ENCODE assay signal across 1 cellular context in the genomic region with DNA sequence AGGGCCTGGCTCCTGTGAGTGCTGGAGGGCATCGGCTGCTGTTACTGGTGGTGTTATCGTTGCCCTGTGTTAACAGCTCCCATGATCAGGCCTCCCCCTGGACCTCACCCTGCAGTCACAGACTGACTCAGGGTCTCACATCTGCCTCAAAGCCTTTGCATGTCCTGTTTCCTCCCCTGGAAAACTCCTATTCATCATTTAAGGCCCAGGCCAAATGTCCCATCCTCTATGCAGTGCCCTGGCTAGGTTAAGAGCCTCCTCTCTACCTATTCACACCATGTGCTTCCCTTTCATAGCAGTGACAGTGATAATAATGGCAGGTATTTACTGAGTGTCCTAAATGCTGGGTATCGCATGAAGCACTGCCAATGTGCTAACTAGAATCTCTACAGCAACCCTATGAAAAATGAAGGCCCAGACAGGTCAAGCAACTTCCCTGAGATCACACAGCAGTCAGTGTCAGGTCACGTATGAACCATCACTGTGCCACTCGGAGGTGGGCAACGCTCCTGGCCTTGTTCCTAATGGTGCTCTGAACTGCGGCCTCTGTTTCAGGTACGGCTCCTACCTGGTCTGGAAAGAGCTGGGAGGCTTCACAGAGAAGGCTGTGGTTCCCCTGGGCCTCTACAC.
TF ChIP-seq lines count a peak whose summit lies in the region.

No MANE protein-coding gene starts in this region.

TF ChIP-seq in A549, 52 proteins besides CTCF, POLR2A, EP300 and RAD21 (continued from another document):
- TF ChIP-seq BCL3 (IDR thresholded peaks at IDR 0.05) (no peak), PHF8 (IDR thresholded peaks at IDR 0.05; ENCODE audit: borderline replicate concordance, low read depth) (no peak), REST (IDR thresholded peaks at IDR 0.05) (no peak), EHMT2 (IDR thresholded peaks at IDR 0.05; ENCODE audit: low read depth) (no peak), SMC3 (IDR thresholded peaks at IDR 0.05) (no peak)
